8 cellular contexts compared by ENCODE assay signal in genomic region chr1:23825076-23825761, GRCh38.
DNase-seq lines count a peak whose midpoint lies in the region; ATAC-seq and TF ChIP-seq lines count a peak whose summit lies in the region.

Gene HMGCL, minus strand, starts transcription at chr1:23825429. Its CDS starts 14 bp downstream, at chr1:23825415.

- DNase-seq in DMS153 treated with DMSO at 0.1 percent for 48 hours (lab: John Stamatoyannopoulos, UW; ENCODE audit: unreplicated experiment): peak; percentile 71
- DNase-seq in LoVo (ENCODE audit: low spot score): peak; percentile 91
- DNase-seq in SIG-M5 (lab: John Stamatoyannopoulos, UW): peak; percentile 17
- DNase-seq in activated effector memory CD4-positive, alpha-beta T cell treated with anti-CD3 and anti-CD28 coated beads, Interleukin-2, amount 50 U/mL, for 16 hours: peak; percentile 96
- DNase-seq in fibroblast of the conjunctiva (ENCODE audit: low read depth): peak; percentile 75
- peak; percentile 91 for DNase-seq in nephron progenitor cell

- no peak for TF ChIP-seq CTCF in nephron progenitor cell (IDR thresholded peaks at IDR 0.05)

- no peaks in the 10 kb centered on the region for H3K9me3 Mint-ChIP-seq in nephron progenitor cell
- no peaks in the 10 kb centered on the region for H3K9me3 Mint-ChIP-seq in stimulated activated naive CD8-positive, alpha-beta T cell treated with anti-CD3 and anti-CD28 coated beads, Interleukin-15, Interleukin-2, amounts not matched to agents 100 ng/mL and 50 ng/mL, for 24 hours

- H3K4me1 Mint-ChIP-seq in nephron progenitor cell: peaks cover 16% of the 10 kb centered on the region
- peaks cover 21% of the 10 kb centered on the region for H3K4me1 Mint-ChIP-seq in stimulated activated naive CD8-positive, alpha-beta T cell treated with anti-CD3 and anti-CD28 coated beads, Interleukin-15, Interleukin-2, amounts not matched to agents 100 ng/mL and 50 ng/mL, for 24 hours (ENCODE audit: low read depth)

- peak; percentile 79 for ATAC-seq in GM21723 (IDR thresholded peaks at IDR 0.05; ENCODE audit: unreplicated experiment)

- peaks cover 3% of the 10 kb centered on the region for H3K36me3 Mint-ChIP-seq in nephron progenitor cell (ENCODE audit: low read depth)
- H3K36me3 Mint-ChIP-seq in stimulated activated naive CD8-positive, alpha-beta T cell treated with anti-CD3 and anti-CD28 coated beads, Interleukin-15, Interleukin-2, amounts not matched to agents 100 ng/mL and 50 ng/mL, for 24 hours (ENCODE audit: low read depth): no peaks in the 10 kb centered on the region

- peak within 1 kb of the TSS; percentile 91 for H3K27ac Mint-ChIP-seq in nephron progenitor cell
- peak within 1 kb of the TSS; percentile 96 for H3K27ac Mint-ChIP-seq in stimulated activated naive CD8-positive, alpha-beta T cell treated with anti-CD3 and anti-CD28 coated beads, Interleukin-15, Interleukin-2, amounts not matched to agents 100 ng/mL and 50 ng/mL, for 24 hours

- peaks cover 1% of the 10 kb centered on the region for H3K27me3 Mint-ChIP-seq in nephron progenitor cell (ENCODE audit: low read depth, poor library complexity)
- no peaks in the 10 kb centered on the region for H3K27me3 Mint-ChIP-seq in stimulated activated naive CD8-positive, alpha-beta T cell treated with anti-CD3 and anti-CD28 coated beads, Interleukin-15, Interleukin-2, amounts not matched to agents 100 ng/mL and 50 ng/mL, for 24 hours

- peak within 1 kb of the TSS; percentile 99 for H3K4me3 Mint-ChIP-seq in nephron progenitor cell
- peak within 1 kb of the TSS; percentile 97 for H3K4me3 Mint-ChIP-seq in stimulated activated naive CD8-positive, alpha-beta T cell treated with anti-CD3 and anti-CD28 coated beads, Interleukin-15, Interleukin-2, amounts not matched to agents 100 ng/mL and 50 ng/mL, for 24 hours

Comparison
In these comparisons a context has a peak if more than half of its experiments do, and no peak if none do; other contexts are left out.
1. Peak in every context shown above with its lines: DNase-seq and ATAC-seq.
2. DNase-seq: peak in every context shown above with its lines; median percentile 96 in activated effector memory CD4-positive, alpha-beta T cell treated with anti-CD3 and anti-CD28 coated beads, Interleukin-2, amount 50 U/mL, for 16 hours; 91 in LoVo; 91 in nephron progenitor cell; 75 in fibroblast of the conjunctiva; 71 in DMS153 treated with DMSO at 0.1 percent for 48 hours; 17 in SIG-M5.